ENCODE assay signal across 18 cellular contexts in the genomic region with DNA sequence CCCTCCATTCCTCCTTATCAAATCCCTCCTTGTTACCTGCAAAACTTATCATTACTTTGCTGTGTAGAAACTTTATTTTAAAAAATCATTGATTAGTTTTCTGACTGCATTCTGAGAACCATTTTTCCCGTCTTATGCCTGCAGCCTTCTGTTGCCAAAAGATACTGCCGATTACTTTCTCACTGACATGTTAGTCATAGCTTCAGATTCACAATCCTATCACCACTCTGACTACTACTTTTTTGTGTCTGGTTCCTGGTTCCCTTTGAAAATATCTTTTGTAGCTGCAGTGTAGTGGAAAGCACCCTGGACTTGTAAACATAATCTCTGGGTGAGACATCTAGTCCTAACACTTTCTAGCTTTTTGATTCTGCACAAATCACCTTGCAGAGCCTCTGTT.
DNase-seq lines count a peak whose midpoint lies in the region; ATAC-seq and TF ChIP-seq lines count a peak whose summit lies in the region.
"Had no signal": no experiment of that assay in that cellular context is flagged by ENCODE, and none has a peak within 500 bp of the region (broad histone marks: within the 10 kb centered on the region; RNA-seq: fewer than 3 reads in every experiment).

No MANE protein-coding gene starts in this region.

- no peaks in the 10 kb centered on the region for H3K4me1 ChIP-seq in foreskin keratinocyte

- in situ Hi-C loops in brain microvascular endothelial cell (cut with HindIII; ENCODE audit: low pct_ligation_motif_present, low sequenced_read_pairs) = no loop called here

- TF ChIP-seq CTCF in brain microvascular endothelial cell (IDR thresholded peaks at IDR 0.05; ENCODE audit: low read depth, low read length, missing control alignments) = no peak
- TF ChIP-seq CTCF in epithelial cell of esophagus (IDR thresholded peaks at IDR 0.05; ENCODE audit: insufficient read depth, low read depth, low read length, missing control alignments) = no peak
- TF ChIP-seq CTCF in foreskin keratinocyte (conservative IDR thresholded peaks at IDR 0.05) = no peak

- H3K36me3 ChIP-seq in brain microvascular endothelial cell (replicated peaks) = no peaks in the 10 kb centered on the region
- H3K36me3 ChIP-seq: BLaER1 had no signal

- H3K27ac ChIP-seq in brain microvascular endothelial cell = no peak overlapping the region
- no peak overlapping the region for H3K27ac ChIP-seq in foreskin keratinocyte
- H3K27ac ChIP-seq: BLaER1, HL-60 had no signal

- no peak overlapping the region for H3K4me3 ChIP-seq in brain microvascular endothelial cell (ENCODE audit: low read depth, low read length)
- no peak overlapping the region for H3K4me3 ChIP-seq in epithelial cell of esophagus (ENCODE audit: low read length)
- H3K4me3 ChIP-seq: BLaER1, GM12878, GM23338 had no signal

- ATAC-seq in foreskin keratinocyte (peak; percentile 19), GM18519 (IDR thresholded peaks at IDR 0.05; ENCODE audit: low FRiP score, unreplicated experiment) (no peak), GM21528 (IDR thresholded peaks at IDR 0.05; ENCODE audit: low FRiP score, unreplicated experiment) (no peak), HG02852 (IDR thresholded peaks at IDR 0.05; ENCODE audit: unreplicated experiment) (no peak), GM18867 (IDR thresholded peaks at IDR 0.05; ENCODE audit: unreplicated experiment) (no peak)
- ATAC-seq: GM12878, GM23338 had no signal

- DNase-seq in M059J (ENCODE audit: low read depth) = peak; percentile 3
- DNase-seq in brain microvascular endothelial cell = peak; percentile 12
- peak; percentile 6 for DNase-seq in epithelial cell of esophagus (ENCODE audit: low read depth)
- DNase-seq in foreskin keratinocyte = no peak
- DNase-seq: 8988T; CD4-positive, alpha-beta memory T cell; DMS153; DMS79; HCEC 1CT; KBM-7 had no signal

- H3K27me3 ChIP-seq in brain microvascular endothelial cell (replicated peaks) = no peaks in the 10 kb centered on the region
- H3K27me3 ChIP-seq in foreskin keratinocyte = no peaks in the 10 kb centered on the region
- H3K27me3 ChIP-seq: BLaER1 had no signal

Comparison
In these comparisons a context has a peak if more than half of its experiments do, and no peak if none do; other contexts are left out.
1. DNase-seq: peak in M059J (single experiment), brain microvascular endothelial cell (single experiment) and epithelial cell of esophagus (single experiment); none in foreskin keratinocyte (0 of 2).